In genomic region chrX:25600776-25601175, GRCh38 we compare ENCODE assay signal across 15 cellular contexts.
DNase-seq lines count a peak whose midpoint lies in the region; ATAC-seq and TF ChIP-seq lines count a peak whose summit lies in the region.
"Had no signal": no experiment of that assay in that cellular context is flagged by ENCODE, and none has a peak within 500 bp of the region (broad histone marks: within the 10 kb centered on the region; RNA-seq: fewer than 3 reads in every experiment).

No MANE protein-coding gene starts in this region.

- H2AK9ac ChIP-seq in IMR-90 (replicated peaks; ENCODE audit: low read depth, low read length, poor library complexity) = no peak overlapping the region

- H3K27ac ChIP-seq in IMR-90 (ENCODE audit: insufficient read depth, low read length) = no peak overlapping the region
- no peak overlapping the region for H3K27ac ChIP-seq in fibroblast of lung (ENCODE audit: insufficient read depth, low read length)
- no peak overlapping the region for H3K27ac ChIP-seq in heart left ventricle
- H3K27ac ChIP-seq: HL-60, SJCRH30 had no signal

- H4K91ac ChIP-seq in IMR-90 (ENCODE audit: insufficient read depth, low read depth, low read length) = no peak overlapping the region

- intact Hi-C loops in IMR-90 (cut with micrococcal nuclease) (no loop called here), heart left ventricle (cut with DNase I) (no loop called here)

- H2BK120ac ChIP-seq in IMR-90 (ENCODE audit: low read depth, low read length) = no peak overlapping the region

- dilution Hi-C loops in IMR-90 (cut with HindIII; ENCODE audit: low sequenced_read_pairs, unreplicated experiment) = no loop called here

- TF ChIP-seq CTCF in IMR-90 (conservative IDR thresholded peaks at IDR 0.05; ENCODE audit: low read depth, low read length) (no peak), fibroblast of lung (conservative IDR thresholded peaks at IDR 0.05 in 1 of 2, IDR thresholded peaks at IDR 0.05 in 1 of 2; ENCODE audit: low read depth in 1 of 2, low read length in 2 of 2) (no peak), heart left ventricle (IDR thresholded peaks at IDR 0.05) (no peak)

- no peak overlapping the region for H4K5ac ChIP-seq in IMR-90 (ENCODE audit: low read depth, low read length)

- no peaks in the 10 kb centered on the region for H3K79me2 ChIP-seq in fibroblast of lung (ENCODE audit: control insufficient read depth, insufficient read depth, low read length)

- H3K36me3 ChIP-seq in IMR-90 (ENCODE audit: control insufficient read depth, insufficient read depth, low read length) (no peaks in the 10 kb centered on the region), fibroblast of lung (ENCODE audit: control insufficient read depth, insufficient read depth, low read length) (no peaks in the 10 kb centered on the region), heart left ventricle (no peaks in the 10 kb centered on the region)
- H3K36me3 ChIP-seq: HAP-1, SJCRH30 had no signal

- no TSS peak for BruUV-seq in IMR-90 (replicated peaks; lab: Mats Ljungman, UMichigan)

- no peak overlapping the region for H3K9ac ChIP-seq in IMR-90 (ENCODE audit: low read depth, low read length)
- no peak overlapping the region for H3K9ac ChIP-seq in fibroblast of lung (ENCODE audit: insufficient read depth, low read length)

- ATAC-seq in IMR-90 (ENCODE audit: low read depth) = no peak
- ATAC-seq in heart left ventricle = no peak
- ATAC-seq: K562 had no signal

- no peak overlapping the region for H2BK5ac ChIP-seq in IMR-90 (ENCODE audit: low read depth, low read length, poor library complexity, severe bottlenecking)

- no peaks in the 10 kb centered on the region for H3K27me3 ChIP-seq in IMR-90 (ENCODE audit: control insufficient read depth, insufficient read depth, low read length)
- H3K27me3 ChIP-seq in fibroblast of lung (ENCODE audit: control insufficient read depth, insufficient read depth, low read length) = no peaks in the 10 kb centered on the region
- H3K27me3 ChIP-seq in heart left ventricle = no peaks in the 10 kb centered on the region
- H3K27me3 ChIP-seq: SJCRH30 had no signal

- POLR2A ChIA-PET in IMR-90 (lab: Charles Lee; ENCODE audit: unreplicated experiment) = no interaction called here

- no peak overlapping the region for H3K23ac ChIP-seq in IMR-90 (ENCODE audit: low read depth, low read length)

- H2AK5ac ChIP-seq in IMR-90 (ENCODE audit: low read depth, low read length) = no peak overlapping the region

- no peak for TF ChIP-seq POLR2A in IMR-90 (IDR thresholded peaks at IDR 0.05; ENCODE audit: low read depth, low read length)
- TF ChIP-seq POLR2A in heart left ventricle (IDR thresholded peaks at IDR 0.05) = no peak

- H2BK20ac ChIP-seq in IMR-90 (ENCODE audit: low read depth, low read length) = no peak overlapping the region

- H2AFZ ChIP-seq in IMR-90 (replicated peaks; ENCODE audit: low read length, poor library complexity) (no peak overlapping the region), fibroblast of lung (ENCODE audit: low read length) (no peak overlapping the region)

- H4K20me1 ChIP-seq in IMR-90 (ENCODE audit: insufficient read depth, low read length) (no peaks in the 10 kb centered on the region), fibroblast of lung (ENCODE audit: control insufficient read depth, extremely low read depth, insufficient read depth, low read length) (no peaks in the 10 kb centered on the region)

- H3K9me3 ChIP-seq in IMR-90 (ENCODE audit: control insufficient read depth, insufficient read depth, low read length) = no peaks in the 10 kb centered on the region
- no peaks in the 10 kb centered on the region for H3K9me3 ChIP-seq in fibroblast of lung (ENCODE audit: control insufficient read depth, insufficient read depth, low read depth, low read length)
- no peaks in the 10 kb centered on the region for H3K9me3 ChIP-seq in heart left ventricle
- H3K9me3 ChIP-seq: HAP-1, SJCRH30 had no signal

- no peak overlapping the region for H3K18ac ChIP-seq in IMR-90 (ENCODE audit: low read depth, low read length)

- H3K4me2 ChIP-seq in IMR-90 (ENCODE audit: low read depth, low read length) = no peak overlapping the region
- H3K4me2 ChIP-seq in fibroblast of lung (ENCODE audit: extremely low read depth, insufficient read depth, low read length) = no peak overlapping the region

- H3K4me3 ChIP-seq in IMR-90 (ENCODE audit: insufficient read depth, low read depth, low read length) = no peak overlapping the region
- H3K4me3 ChIP-seq in fibroblast of lung (replicated peaks in 1 of 4; ENCODE audit: control extremely low read depth in 1 of 4, insufficient read depth in 1 of 4, low read depth in 3 of 4, low read length in 4 of 4) = no peak overlapping the region
- H3K4me3 ChIP-seq in heart left ventricle = no peak overlapping the region
- H3K4me3 ChIP-seq: HAP-1, K562, SJCRH30 had no signal

- H3K4ac ChIP-seq in IMR-90 (ENCODE audit: low read depth, low read length) = no peak overlapping the region

- no peak overlapping the region for H3K14ac ChIP-seq in IMR-90 (replicated peaks; ENCODE audit: low read depth, low read length)

- no CpG with 5 or more reads among the region's 1 CpG for WGBS in IMR-90 (ENCODE audit: extremely low coverage in 2 of 2, insufficient read length in 1 of 2), 2 experiments
- 57 to 68% (median 61%) methylated on average over 1 of the region's 1 CpG for WGBS in heart left ventricle, 4 donors

- CTCF ChIA-PET in IMR-90 (lab: Yijun Ruan, JAX) = no interaction called here

- H3K56ac ChIP-seq in IMR-90 (ENCODE audit: extremely low read depth, insufficient read depth, low read length) = no peak overlapping the region

- H3K9me1 ChIP-seq in IMR-90 (ENCODE audit: insufficient read depth, low read length) = no peaks in the 10 kb centered on the region

- DNase-seq in IMR-90 (peak; percentile 6), astrocyte of the hippocampus (ENCODE audit: low read depth, low spot score) (peak; percentile 10), fibroblast of lung (ENCODE audit: low read depth in 2 of 2) (peak; percentile 39 to 53), stromal cell of bone marrow (ENCODE audit: low read depth) (peak; percentile 59), heart left ventricle (no peak), NCI-H1092 (lab: John Stamatoyannopoulos, UW) (no peak)
- no peak for DNase-seq in activated CD4-positive, alpha-beta T cell treated with anti-CD3 and anti-CD28 coated beads, Interleukin-2, amount 50 U/mL, for 48 hours
- DNase-seq: DMS79, NCI-H1694 treated with DMSO at 0.1 percent for 48 hours, NCI-H510A treated with DMSO at 0.1 percent for 48 hours, NCI-H82, SJCRH30 had no signal

- in situ Hi-C loops in IMR-90 (cut with MboI; ENCODE audit: low sequenced_read_pairs) = no loop called here

- no peaks in the 10 kb centered on the region for H3K79me1 ChIP-seq in IMR-90 (ENCODE audit: low read depth in 1 of 2, low read length in 2 of 2)

- no peak overlapping the region for H2BK15ac ChIP-seq in IMR-90 (ENCODE audit: low read depth, low read length)

- no peak for TF ChIP-seq RAD21 in IMR-90 (IDR thresholded peaks at IDR 0.05; ENCODE audit: low read length)

- no peaks in the 10 kb centered on the region for H3K4me1 ChIP-seq in IMR-90 (ENCODE audit: control insufficient read depth, insufficient read depth, low read length)
- no peaks in the 10 kb centered on the region for H3K4me1 ChIP-seq in fibroblast of lung (ENCODE audit: control insufficient read depth, extremely low read depth, insufficient read depth, low read length)
- no peaks in the 10 kb centered on the region for H3K4me1 ChIP-seq in heart left ventricle
- H3K4me1 ChIP-seq: HAP-1, SJCRH30 had no signal

- no peak overlapping the region for H4K8ac ChIP-seq in IMR-90 (ENCODE audit: low read depth in 2 of 2, low read length in 2 of 2)

TF ChIP-seq in IMR-90, 13 proteins besides CTCF, POLR2A, EP300 and RAD21:
- TF ChIP-seq FOS (IDR thresholded peaks at IDR 0.05; ENCODE audit: low read depth, low read length) (no peak), RFX5 (IDR thresholded peaks at IDR 0.05; ENCODE audit: low read depth, low read length) (no peak), MAZ (IDR thresholded peaks at IDR 0.05; ENCODE audit: borderline replicate concordance, low read depth, low read length) (no peak), CEBPB (IDR thresholded peaks at IDR 0.05; ENCODE audit: low read depth, low read length) (no peak), USF2 (IDR thresholded peaks at IDR 0.05; ENCODE audit: low read depth, low read length) (no peak), NFE2L2 (IDR thresholded peaks at IDR 0.05; ENCODE audit: low read depth, low read length) (no peak), BHLHE40 (IDR thresholded peaks at IDR 0.05; ENCODE audit: low read depth, low read length) (no peak), SMC3 (IDR thresholded peaks at IDR 0.05; ENCODE audit: low read depth, low read length) (no peak), MAFK (IDR thresholded peaks at IDR 0.05; ENCODE audit: low read depth, low read length) (no peak), CHD1 (IDR thresholded peaks at IDR 0.05; ENCODE audit: low read depth, low read length) (no peak), MXI1 (IDR thresholded peaks at IDR 0.05; ENCODE audit: borderline replicate concordance, low read depth, low read length) (no peak), RCOR1 (IDR thresholded peaks at IDR 0.05; ENCODE audit: insufficient replicate concordance, low read length) (no peak)
- TF ChIP-seq, protein P1, sequence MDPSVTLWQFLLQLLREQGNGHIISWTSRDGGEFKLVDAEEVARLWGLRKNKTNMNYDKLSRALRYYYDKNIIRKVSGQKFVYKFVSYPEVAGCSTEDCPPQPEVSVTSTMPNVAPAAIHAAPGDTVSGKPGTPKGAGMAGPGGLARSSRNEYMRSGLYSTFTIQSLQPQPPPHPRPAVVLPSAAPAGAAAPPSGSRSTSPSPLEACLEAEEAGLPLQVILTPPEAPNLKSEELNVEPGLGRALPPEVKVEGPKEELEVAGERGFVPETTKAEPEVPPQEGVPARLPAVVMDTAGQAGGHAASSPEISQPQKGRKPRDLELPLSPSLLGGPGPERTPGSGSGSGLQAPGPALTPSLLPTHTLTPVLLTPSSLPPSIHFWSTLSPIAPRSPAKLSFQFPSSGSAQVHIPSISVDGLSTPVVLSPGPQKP (IDR thresholded peaks at IDR 0.05; ENCODE audit: borderline replicate concordance, low read depth, low read length) = no peak

Comparison
In these comparisons a context has a peak if more than half of its experiments do, and no peak if none do; other contexts are left out.
1. DNase-seq: peak in IMR-90 (single experiment), astrocyte of the hippocampus (single experiment), fibroblast of lung (2 of 2) and stromal cell of bone marrow (single experiment); none in heart left ventricle (0 of 5), activated CD4-positive, alpha-beta T cell treated with anti-CD3 and anti-CD28 coated beads, Interleukin-2, amount 50 U/mL, for 48 hours (0 of 2) and NCI-H1092 (single experiment).